In the genomic region with DNA sequence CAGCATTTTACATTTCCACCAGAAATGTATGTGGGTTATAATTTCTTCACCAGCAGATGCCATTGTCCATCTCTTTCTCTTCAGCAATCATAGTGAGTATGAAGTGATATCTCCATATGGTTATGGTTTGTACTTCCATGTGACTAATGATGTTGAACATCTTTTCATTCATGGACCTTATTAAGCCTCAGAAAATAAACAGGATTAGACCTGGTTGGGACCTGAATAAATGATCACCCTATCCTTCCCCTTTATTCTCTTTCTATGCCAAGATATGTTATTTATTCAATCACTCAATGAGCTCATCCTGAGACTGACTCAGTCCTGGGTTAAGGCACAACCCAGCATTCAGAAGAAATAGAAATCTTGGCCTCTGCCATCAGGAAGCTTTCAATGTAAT, we compare ENCODE assay signal across 15 cellular contexts.
DNase-seq lines count a peak whose midpoint lies in the region; ATAC-seq and TF ChIP-seq lines count a peak whose summit lies in the region.
"Had no signal": no experiment of that assay in that cellular context is flagged by ENCODE, and none has a peak within 500 bp of the region (broad histone marks: within the 10 kb centered on the region; RNA-seq: fewer than 3 reads in every experiment).

No MANE protein-coding gene starts in this region.

- DNase-seq in AG10803 (ENCODE audit: low read depth) (peak; percentile 49), NCI-H226 (peak; percentile 13), skeletal muscle cell (ENCODE audit: low read depth) (peak; percentile 27), AML-193 (lab: John Stamatoyannopoulos, UW) (no peak), COLO829 (ENCODE audit: low spot score) (no peak), A172 (ENCODE audit: low spot score) (no peak)
- no peak for DNase-seq in activated effector memory CD4-positive, alpha-beta T cell treated with anti-CD3 and anti-CD28 coated beads, Interleukin-2, amount 50 U/mL, for 16 hours
- DNase-seq: activated CD4-positive, CD25-positive, alpha-beta regulatory T cell treated with anti-CD3 and anti-CD28 coated beads, Interleukin-2, amount 50 U/mL, for 72 hours; activated naive CD4-positive, alpha-beta T cell treated with anti-CD3 and anti-CD28 coated beads for 36 hours; DMS153; NCI-H1436 treated with DMSO at 0.1 percent for 48 hours; NK-92 treated with Interleukin-12 subunit alpha and Interleukin-12 subunit beta, amount 100 ng/mL, for 24 hours; T-helper 2 cell had no signal

- no peak for TF ChIP-seq CTCF in AG10803 (conservative IDR thresholded peaks at IDR 0.05; ENCODE audit: low read length)

- H3K4me3 ChIP-seq in AG10803 (ENCODE audit: low read length) (no peak overlapping the region), skeletal muscle cell (ENCODE audit: low read depth, low read length) (no peak overlapping the region)
- H3K4me3 ChIP-seq: right atrium auricular region had no signal

- ATAC-seq in esophagus mucosa = peak; percentile 65

Comparison
In these comparisons a context has a peak if more than half of its experiments do, and no peak if none do; other contexts are left out.
1. DNase-seq: peak in AG10803 (single experiment), NCI-H226 (single experiment) and skeletal muscle cell (single experiment); none in AML-193 (0 of 2), COLO829 (single experiment), activated effector memory CD4-positive, alpha-beta T cell treated with anti-CD3 and anti-CD28 coated beads, Interleukin-2, amount 50 U/mL, for 16 hours (single experiment) and A172 (single experiment).